ENCODE assay signal across 9 cellular contexts in genomic region chr14:21525571-21525970, GRCh38. TPM values are rescaled to one million over a fixed set of nuclear protein-coding genes. Genes with fewer than 3 reads are reported as not detected.
A peak's percentile ranks its signal among the peaks of the same experiment; 100 is the strongest.
DNase-seq lines count a peak whose midpoint lies in the region; ATAC-seq and TF ChIP-seq lines count a peak whose summit lies in the region.
"Had no signal": no experiment of that assay in that cellular context is flagged by ENCODE, and none has a peak within 500 bp of the region (broad histone marks: within the 10 kb centered on the region; RNA-seq: fewer than 3 reads in every experiment).

No MANE protein-coding gene starts in this region.

- intact Hi-C loops in psoas muscle (cut with DNase I) (no loop called here), lower leg skin (cut with DNase I; ENCODE audit: low total_unique reads) (no loop called here)

- TF ChIP-seq CTCF in VCaP (conservative IDR thresholded peaks at IDR 0.05) (no peak), psoas muscle (IDR thresholded peaks at IDR 0.05) (no peak), lower leg skin (IDR thresholded peaks at IDR 0.05) (no peak)

- H3K4me3 ChIP-seq in psoas muscle (peak overlapping the region; percentile 68), lower leg skin (ENCODE audit: low read depth, poor library complexity, severe bottlenecking) (no peak overlapping the region)

- H3K9me3 ChIP-seq in psoas muscle, result no peaks in the 10 kb centered on the region

- TF ChIP-seq POLR2A in lower leg skin (IDR thresholded peaks at IDR 0.05), result no peak

- 33 to 50% (median 43%) methylated on average over 8 to 12 of the region's 12 CpGs for WGBS in psoas muscle, 3 donors
- WGBS in lower leg skin, 2 donors, result 20 to 34% methylated on average over 12 of the region's 12 CpGs

- peak in 2 of 4 donors; percentile 14 to 54 for ATAC-seq in psoas muscle

- peak overlapping the region; percentile 68; the same call in 1 of the 2 replicates for H3K27ac ChIP-seq in VCaP
- H3K27ac ChIP-seq in psoas muscle, result no peak overlapping the region

- DNase-seq in NCI-H1092 treated with DMSO at 0.1 percent for 48 hours (lab: John Stamatoyannopoulos, UW), result peak; percentile 31
- no peak for DNase-seq in NCI-H1092 (lab: John Stamatoyannopoulos, UW)
- peak; percentile 12 for DNase-seq in glomerular visceral epithelial cell (ENCODE audit: extremely low spot score)
- no peak for DNase-seq in psoas muscle
- DNase-seq in amniotic stem cell (lab: John Stamatoyannopoulos, UW), result no peak
- DNase-seq in lower leg skin (ENCODE audit: low spot score in 2 of 2), result no peak
- no peak for DNase-seq in HPDE6-E6E7 (ENCODE audit: extremely low spot score)

- no peaks in the 10 kb centered on the region for H3K4me1 ChIP-seq in psoas muscle

- no peaks in the 10 kb centered on the region for H3K36me3 ChIP-seq in psoas muscle (ENCODE audit: insufficient read depth in 1 of 2, low read depth in 1 of 2)

- H3K27me3 ChIP-seq in psoas muscle (ENCODE audit: insufficient read depth in 3 of 3, low read length in 2 of 3), result peaks cover 0 to 4% (median 0%) of the 10 kb centered on the region in 3 donors

RNA-seq across cellular contexts. Expression of gene SALL2, which starts 0.6 kb away (rescaled TPM):
- total RNA-seq in psoas muscle, result 1 to 10 TPM in 3 of 4 donors, under 1 TPM in 1; 0.87 to 3.8 (median 1.7) TPM
- under 1 TPM; 0.33 to 0.93 (median 0.62) TPM for polyA plus RNA-seq in psoas muscle
- 1 to 10 TPM; 2.2 to 4.8 (median 4.4) TPM for total RNA-seq in lower leg skin

RNA-seq across cellular contexts. Expression of gene METTL3, which starts 14.4 kb away (rescaled TPM):
- total RNA-seq in psoas muscle, result 10 to 100 TPM; 17.5 to 22.1 (median 20.6) TPM
- 10 to 100 TPM; 17.8 to 43.9 (median 26.7) TPM for polyA plus RNA-seq in psoas muscle
- 10 to 100 TPM; 33.4 to 60.0 (median 39.8) TPM for total RNA-seq in lower leg skin

RNA-seq across cellular contexts. Expression of gene TOX4, which starts 48.6 kb away (rescaled TPM):
- total RNA-seq in psoas muscle, result 100 to 1,000 TPM in 3 of 4 donors, 10 to 100 TPM in 1; 98.8 to 146 (median 117) TPM
- polyA plus RNA-seq in psoas muscle, result 10 to 100 TPM; 37.0 to 86.6 (median 57.4) TPM
- 10 to 100 TPM; 69.8 to 94.9 (median 75.7) TPM for total RNA-seq in lower leg skin

RNA-seq across cellular contexts. Expression of gene RAB2B, which starts 48.8 kb away (rescaled TPM):
- total RNA-seq in psoas muscle (10 to 100 TPM in 1 of 4 donors, 1 to 10 TPM in 3; 5.7 to 11.1 (median 7.4) TPM), lower leg skin (10 to 100 TPM; 11.3 to 19.9 (median 15.4) TPM)
- polyA plus RNA-seq in psoas muscle, result 1 to 10 TPM; 3.6 to 7.9 (median 5.1) TPM

RNA-seq across cellular contexts. Expression of gene OR10G3, which starts 54.3 kb away (rescaled TPM):
- total RNA-seq in psoas muscle (not detected), lower leg skin (not detected)
- polyA plus RNA-seq in psoas muscle, result not detected
- total RNA-seq: subcutaneous adipose tissue had no signal

Comparison
In these comparisons a context has a peak if more than half of its experiments do, and no peak if none do; other contexts are left out.
1. DNase-seq: peak in NCI-H1092 treated with DMSO at 0.1 percent for 48 hours (single experiment) and glomerular visceral epithelial cell (single experiment); none in NCI-H1092 (single experiment), psoas muscle (0 of 2), amniotic stem cell (single experiment), lower leg skin (0 of 2) and HPDE6-E6E7 (single experiment).